ENCODE assay signal across 8 cellular contexts in genomic region chr2:3001595-3002184, GRCh38.
DNase-seq lines count a peak whose midpoint lies in the region; ATAC-seq and TF ChIP-seq lines count a peak whose summit lies in the region.

No MANE protein-coding gene starts in this region.

- no peaks in the 10 kb centered on the region for H3K27me3 Mint-ChIP-seq in endothelial cell (ENCODE audit: unreplicated experiment)

- ATAC-seq in HG03460 (IDR thresholded peaks at IDR 0.05; ENCODE audit: unreplicated experiment) (peak; percentile 63), GM18517 (IDR thresholded peaks at IDR 0.05; ENCODE audit: unreplicated experiment) (no peak)

- H3K36me3 Mint-ChIP-seq in endothelial cell (ENCODE audit: low read depth, unreplicated experiment): no peaks in the 10 kb centered on the region

- H3K27me3 ChIP-seq in neutrophil: peaks cover 13% of the 10 kb centered on the region

- H3K4me3 Mint-ChIP-seq in endothelial cell (ENCODE audit: unreplicated experiment): no peak overlapping the region

- no peak overlapping the region for H3K4me3 ChIP-seq in neutrophil (ENCODE audit: low read depth in 1 of 2, low read length in 1 of 2)

- peaks cover 9 to 10% of the 10 kb centered on the region in 2 experiments for H3K4me1 ChIP-seq in neutrophil (ENCODE audit: control insufficient read depth in 1 of 2, insufficient read depth in 1 of 2, low read depth in 1 of 2, low read length in 1 of 2)

- H3K36me3 ChIP-seq in neutrophil: no peaks in the 10 kb centered on the region

- peaks cover 10% of the 10 kb centered on the region for H3K4me1 Mint-ChIP-seq in endothelial cell (ENCODE audit: unreplicated experiment)

- H3K9me3 ChIP-seq in neutrophil: no peaks in the 10 kb centered on the region

- DNase-seq in cerebellum (ENCODE audit: low spot score) (peak; percentile 29), EL (no peak), endothelial cell (ENCODE audit: low spot score) (no peak), NCI-H1694 treated with DMSO at 0.1 percent for 48 hours (lab: John Stamatoyannopoulos, UW) (no peak)

- no peaks in the 10 kb centered on the region for H3K9me3 Mint-ChIP-seq in endothelial cell (ENCODE audit: unreplicated experiment)

- no peak overlapping the region for H3K27ac Mint-ChIP-seq in endothelial cell (ENCODE audit: unreplicated experiment)

- TF ChIP-seq CTCF in GM12872 (IDR thresholded peaks at IDR 0.05; ENCODE audit: insufficient read depth, low read depth, low read length): peak; percentile 21; the same call in 1 of the 3 replicates
- TF ChIP-seq CTCF in neutrophil (IDR thresholded peaks at IDR 0.05): no peak
- TF ChIP-seq CTCF in endothelial cell (IDR thresholded peaks at IDR 0.05; ENCODE audit: unreplicated experiment): no peak

- peak overlapping the region; percentile 6 for H3K27ac ChIP-seq in neutrophil
